Comparison of ENCODE assay signal across 14 cellular contexts in genomic region chr1:222314839-222315238, GRCh38.
DNase-seq lines count a peak whose midpoint lies in the region; ATAC-seq and TF ChIP-seq lines count a peak whose summit lies in the region.
"Had no signal": no experiment of that assay in that cellular context is flagged by ENCODE, and none has a peak within 500 bp of the region (broad histone marks: within the 10 kb centered on the region; RNA-seq: fewer than 3 reads in every experiment).

No MANE protein-coding gene starts in this region.

- no peaks in the 10 kb centered on the region for H3K36me3 ChIP-seq in sigmoid colon
- H3K36me3 ChIP-seq: BLaER1 had no signal

- TF ChIP-seq EP300 in sigmoid colon (IDR thresholded peaks at IDR 0.05), result no peak

- H3K4me3 ChIP-seq in sigmoid colon, result no peak overlapping the region
- H3K4me3 ChIP-seq: BLaER1 had no signal

- 76 to 91% methylated on average over 2 of the region's 2 CpGs for WGBS in sigmoid colon, 2 donors

- peak; percentile 39 for ATAC-seq in activated CD4-positive, alpha-beta T cell treated with anti-CD3 and anti-CD28 coated beads for 36 hours
- peak; percentile 65 for ATAC-seq in stimulated activated naive CD8-positive, alpha-beta T cell treated with anti-CD3 and anti-CD28 coated beads, Interleukin-15, Interleukin-2, amounts not matched to agents 100 U/mL and 50 U/mL, for 24 hours
- ATAC-seq in stimulated activated naive CD8-positive, alpha-beta T cell treated with anti-CD3 and anti-CD28 coated beads, Interleukin-15, amount 100 ng/mL, for 72 hours, result no peak
- peak; percentile 26 for ATAC-seq in activated T-helper 17 cell treated with anti-CD3 and anti-CD28 coated beads, Interleukin-2, amount 50 U/mL, for 72 hours (replicated peaks)
- ATAC-seq: HepG2 had no signal

- no peak overlapping the region for H3K4me3 Mint-ChIP-seq in activated CD4-positive, alpha-beta T cell treated with anti-CD3 and anti-CD28 coated beads for 36 hours
- no peak overlapping the region for H3K4me3 Mint-ChIP-seq in stimulated activated naive CD8-positive, alpha-beta T cell treated with anti-CD3 and anti-CD28 coated beads, Interleukin-15, amount 100 ng/mL, for 72 hours
- H3K4me3 Mint-ChIP-seq in activated T-helper 17 cell treated with anti-CD3 and anti-CD28 coated beads, Interleukin-2, amount 50 U/mL, for 72 hours, result no peak overlapping the region
- H3K4me3 Mint-ChIP-seq: CD14-positive monocyte; CD4-positive, alpha-beta memory T cell; H9 had no signal

- H3K4me1 Mint-ChIP-seq in activated CD4-positive, alpha-beta T cell treated with anti-CD3 and anti-CD28 coated beads for 36 hours, result peaks cover 6% of the 10 kb centered on the region
- H3K4me1 Mint-ChIP-seq in stimulated activated naive CD8-positive, alpha-beta T cell treated with anti-CD3 and anti-CD28 coated beads, Interleukin-15, amount 100 ng/mL, for 72 hours, result peaks cover 7% of the 10 kb centered on the region
- H3K4me1 Mint-ChIP-seq in activated T-helper 17 cell treated with anti-CD3 and anti-CD28 coated beads, Interleukin-2, amount 50 U/mL, for 72 hours, result no peaks in the 10 kb centered on the region
- H3K4me1 Mint-ChIP-seq: CD14-positive monocyte had no signal

- POLR2A ChIA-PET in activated CD4-positive, alpha-beta T cell treated with anti-CD3 and anti-CD28 coated beads for 36 hours (lab: Charles Lee), result no interaction called here

- H3K9me3 ChIP-seq in sigmoid colon, result no peaks in the 10 kb centered on the region
- H3K9me3 ChIP-seq: BLaER1 had no signal

- intact Hi-C loops in activated CD4-positive, alpha-beta T cell treated with anti-CD3 and anti-CD28 coated beads for 36 hours (cut with DNase I, micrococcal nuclease), result no loop called here
- intact Hi-C loops in sigmoid colon (cut with DNase I), result no loop called here

- no peak for TF ChIP-seq CTCF in sigmoid colon (IDR thresholded peaks at IDR 0.05)

- no peak overlapping the region for H3K27ac ChIP-seq in sigmoid colon
- H3K27ac ChIP-seq: BLaER1 had no signal

- H3K36me3 Mint-ChIP-seq in activated CD4-positive, alpha-beta T cell treated with anti-CD3 and anti-CD28 coated beads for 36 hours (ENCODE audit: low read depth), result no peaks in the 10 kb centered on the region
- no peaks in the 10 kb centered on the region for H3K36me3 Mint-ChIP-seq in activated T-helper 17 cell treated with anti-CD3 and anti-CD28 coated beads, Interleukin-2, amount 50 U/mL, for 72 hours (ENCODE audit: low read depth)
- H3K36me3 Mint-ChIP-seq: CD14-positive monocyte; CD4-positive, alpha-beta memory T cell had no signal

- H3K4me1 ChIP-seq in sigmoid colon, result no peaks in the 10 kb centered on the region
- H3K4me1 ChIP-seq: BLaER1 had no signal

- no peaks in the 10 kb centered on the region for H3K9me3 Mint-ChIP-seq in activated CD4-positive, alpha-beta T cell treated with anti-CD3 and anti-CD28 coated beads for 36 hours (ENCODE audit: low read depth)
- no peaks in the 10 kb centered on the region for H3K9me3 Mint-ChIP-seq in stimulated activated naive CD8-positive, alpha-beta T cell treated with anti-CD3 and anti-CD28 coated beads, Interleukin-15, amount 100 ng/mL, for 72 hours
- peaks cover 3% of the 10 kb centered on the region for H3K9me3 Mint-ChIP-seq in activated T-helper 17 cell treated with anti-CD3 and anti-CD28 coated beads, Interleukin-2, amount 50 U/mL, for 72 hours
- H3K9me3 Mint-ChIP-seq: H9 had no signal

- no peaks in the 10 kb centered on the region for H3K27me3 Mint-ChIP-seq in activated CD4-positive, alpha-beta T cell treated with anti-CD3 and anti-CD28 coated beads for 36 hours
- no peaks in the 10 kb centered on the region for H3K27me3 Mint-ChIP-seq in stimulated activated naive CD8-positive, alpha-beta T cell treated with anti-CD3 and anti-CD28 coated beads, Interleukin-15, amount 100 ng/mL, for 72 hours
- peaks cover 9% of the 10 kb centered on the region for H3K27me3 Mint-ChIP-seq in activated T-helper 17 cell treated with anti-CD3 and anti-CD28 coated beads, Interleukin-2, amount 50 U/mL, for 72 hours

- peak; percentile 11 for DNase-seq in activated CD4-positive, alpha-beta T cell treated with anti-CD3 and anti-CD28 coated beads for 36 hours
- no peak for DNase-seq in activated CD4-positive, alpha-beta T cell treated with anti-CD3 and anti-CD28 coated beads, Interleukin-2, amount 50 U/mL, for 1 hour
- no peak for DNase-seq in stimulated activated naive CD8-positive, alpha-beta T cell treated with anti-CD3 and anti-CD28 coated beads, Interleukin-15, Interleukin-2, amounts not matched to agents 100 U/mL and 50 U/mL, for 24 hours
- no peak for DNase-seq in stimulated activated naive CD8-positive, alpha-beta T cell treated with anti-CD3 and anti-CD28 coated beads, Interleukin-15, amount 100 ng/mL, for 72 hours
- DNase-seq in sigmoid colon, result no peak
- DNase-seq in NOMO-1 treated with DMSO at 0.1 percent for 48 hours (lab: John Stamatoyannopoulos, UW; ENCODE audit: unreplicated experiment), result no peak
- DNase-seq: 8988T; CD4-positive, alpha-beta memory T cell; DMS79 treated with DMSO at 0.1 percent for 48 hours; H9 had no signal

- peak overlapping the region; percentile 37 for H3K27ac Mint-ChIP-seq in activated CD4-positive, alpha-beta T cell treated with anti-CD3 and anti-CD28 coated beads for 36 hours
- H3K27ac Mint-ChIP-seq in stimulated activated naive CD8-positive, alpha-beta T cell treated with anti-CD3 and anti-CD28 coated beads, Interleukin-15, amount 100 ng/mL, for 72 hours, result no peak overlapping the region
- H3K27ac Mint-ChIP-seq in activated T-helper 17 cell treated with anti-CD3 and anti-CD28 coated beads, Interleukin-2, amount 50 U/mL, for 72 hours, result no peak overlapping the region
- H3K27ac Mint-ChIP-seq: CD14-positive monocyte, H9 had no signal

- CTCF ChIA-PET in activated CD4-positive, alpha-beta T cell treated with anti-CD3 and anti-CD28 coated beads for 36 hours (lab: Charles Lee), result interaction anchor here (0.5 kb wide), 1 partner anchor 20 kb away, joined by 3 read pairs; no protein-coding TSS in a partner anchor

- H3K27me3 ChIP-seq in sigmoid colon, result no peaks in the 10 kb centered on the region
- H3K27me3 ChIP-seq: BLaER1 had no signal

- no peak for TF ChIP-seq POLR2A in sigmoid colon (IDR thresholded peaks at IDR 0.05)
